Comparison of ENCODE assay signal across 8 cellular contexts in the genomic region with DNA sequence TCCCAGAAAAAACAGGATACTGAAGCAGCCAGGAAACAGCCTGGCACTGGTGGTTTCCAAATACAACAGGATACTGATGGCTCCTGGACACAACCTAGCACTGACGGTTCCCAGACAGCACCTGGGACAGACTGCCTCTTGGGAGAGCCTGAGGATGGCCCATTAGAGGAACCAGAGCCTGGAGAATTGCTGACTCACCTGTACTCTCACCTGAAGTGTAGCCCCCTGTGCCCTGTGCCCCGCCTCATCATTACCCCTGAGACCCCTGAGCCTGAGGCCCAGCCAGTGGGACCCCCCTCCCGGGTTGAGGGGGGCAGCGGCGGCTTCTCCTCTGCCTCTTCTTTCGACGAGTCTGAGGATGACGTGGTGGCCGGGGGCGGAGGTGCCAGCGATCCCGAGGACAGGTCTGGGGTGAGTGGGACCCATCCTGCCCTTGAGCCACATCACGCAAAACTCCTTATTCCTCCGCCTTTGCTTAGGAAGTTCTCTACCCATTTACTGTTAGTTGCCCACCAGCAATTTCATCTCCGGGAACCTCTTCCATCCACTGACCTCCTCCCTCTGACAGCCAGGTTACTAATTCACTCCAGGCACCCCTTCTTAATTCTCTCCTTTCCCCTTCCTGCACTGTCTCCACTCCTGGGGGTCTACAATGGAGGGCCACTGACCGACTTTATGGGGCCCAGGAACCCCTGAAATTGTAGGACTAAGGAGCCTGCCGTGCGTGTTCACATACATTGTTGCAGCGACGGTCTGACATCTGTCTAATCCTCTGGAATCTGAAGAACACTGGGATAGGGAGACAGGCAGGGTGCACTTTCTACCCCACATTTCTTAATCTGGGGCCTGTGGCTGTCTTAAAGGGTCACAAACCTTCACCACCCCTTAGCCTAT.
DNase-seq lines count a peak whose midpoint lies in the region; ATAC-seq lines count a peak whose summit lies in the region.

No MANE protein-coding gene starts in this region.

- peaks cover 17% of the 10 kb centered on the region for H3K36me3 Mint-ChIP-seq in activated naive CD4-positive, alpha-beta T cell treated with anti-CD3 and anti-CD28 coated beads, Interleukin-2, amount 10 ng/mL, durations not matched to agents 7 days and 5 days
- peaks cover 49% of the 10 kb centered on the region for H3K36me3 Mint-ChIP-seq in stimulated activated effector memory CD8-positive, alpha-beta T cell treated with anti-CD3 and anti-CD28 coated beads, Interleukin-12 subunit alpha, Interleukin-12 subunit beta, amount 100 ng/mL, for 72 hours

- H3K27me3 ChIP-seq in adipocyte (replicated peaks; ENCODE audit: control insufficient read depth, insufficient read depth, low read length) = no peaks in the 10 kb centered on the region
- H3K27me3 ChIP-seq in iPS-18a (ENCODE audit: control insufficient read depth, insufficient read depth, low read length) = no peaks in the 10 kb centered on the region

- no peaks in the 10 kb centered on the region for H3K9me3 ChIP-seq in adipocyte (ENCODE audit: control insufficient read depth, low read length)
- no peaks in the 10 kb centered on the region for H3K9me3 ChIP-seq in iPS-18a (ENCODE audit: control insufficient read depth, low read depth, low read length)

- H3K4me1 ChIP-seq in adipocyte (ENCODE audit: control insufficient read depth, insufficient read depth, low read length) = peaks cover 38% of the 10 kb centered on the region
- peaks cover 25% of the 10 kb centered on the region for H3K4me1 ChIP-seq in iPS-18a (ENCODE audit: control insufficient read depth, low read depth, low read length)

- CTCF ChIA-PET in activated naive CD4-positive, alpha-beta T cell treated with anti-CD3 and anti-CD28 coated beads, Interleukin-2, amount 10 ng/mL, durations not matched to agents 7 days and 5 days (lab: Charles Lee) = interaction anchor here (2.1 kb wide), 1 partner anchor 32 kb away, joined by 7 read pairs; a partner anchor contains a TSS

- peaks cover 77% of the 10 kb centered on the region for H3K4me1 Mint-ChIP-seq in activated naive CD4-positive, alpha-beta T cell treated with anti-CD3 and anti-CD28 coated beads, Interleukin-2, amount 10 ng/mL, durations not matched to agents 7 days and 5 days
- peaks cover 80% of the 10 kb centered on the region for H3K4me1 Mint-ChIP-seq in stimulated activated effector memory CD8-positive, alpha-beta T cell treated with anti-CD3 and anti-CD28 coated beads, Interleukin-12 subunit alpha, Interleukin-12 subunit beta, amount 100 ng/mL, for 72 hours

- ATAC-seq in stimulated activated effector memory CD8-positive, alpha-beta T cell treated with anti-CD3 and anti-CD28 coated beads, Interleukin-12 subunit alpha, Interleukin-12 subunit beta, amount 100 ng/mL, for 72 hours = no peak
- no peak for ATAC-seq in GM18909 (IDR thresholded peaks at IDR 0.05; ENCODE audit: poor library complexity, unreplicated experiment)

- no peaks in the 10 kb centered on the region for H3K9me3 Mint-ChIP-seq in activated naive CD4-positive, alpha-beta T cell treated with anti-CD3 and anti-CD28 coated beads, Interleukin-2, amount 10 ng/mL, durations not matched to agents 7 days and 5 days
- H3K9me3 Mint-ChIP-seq in stimulated activated effector memory CD8-positive, alpha-beta T cell treated with anti-CD3 and anti-CD28 coated beads, Interleukin-12 subunit alpha, Interleukin-12 subunit beta, amount 100 ng/mL, for 72 hours = no peaks in the 10 kb centered on the region

- H3K4me3 Mint-ChIP-seq in activated naive CD4-positive, alpha-beta T cell treated with anti-CD3 and anti-CD28 coated beads, Interleukin-2, amount 10 ng/mL, durations not matched to agents 7 days and 5 days = peak overlapping the region; percentile 89
- peak overlapping the region; percentile 83 for H3K4me3 Mint-ChIP-seq in stimulated activated effector memory CD8-positive, alpha-beta T cell treated with anti-CD3 and anti-CD28 coated beads, Interleukin-12 subunit alpha, Interleukin-12 subunit beta, amount 100 ng/mL, for 72 hours

- H3K27ac ChIP-seq in iPS-18a (ENCODE audit: low read length) = no peak overlapping the region

- H3K27me3 Mint-ChIP-seq in activated naive CD4-positive, alpha-beta T cell treated with anti-CD3 and anti-CD28 coated beads, Interleukin-2, amount 10 ng/mL, durations not matched to agents 7 days and 5 days = no peaks in the 10 kb centered on the region

- H3K9ac ChIP-seq in adipocyte (ENCODE audit: low read length) = peak overlapping the region; percentile 100
- peak overlapping the region; percentile 68 for H3K9ac ChIP-seq in iPS-18a (ENCODE audit: low read length)

- DNase-seq in activated naive CD4-positive, alpha-beta T cell treated with anti-CD3 and anti-CD28 coated beads, Interleukin-2, amount 10 ng/mL, durations not matched to agents 7 days and 5 days = peak; percentile 23
- no peak for DNase-seq in activated naive CD4-positive, alpha-beta T cell (lab: John Stamatoyannopoulos, UW)
- DNase-seq in adipocyte (ENCODE audit: low read depth) = peak; percentile 62
- DNase-seq in stimulated activated effector memory CD8-positive, alpha-beta T cell treated with anti-CD3 and anti-CD28 coated beads, Interleukin-12 subunit alpha, Interleukin-12 subunit beta, amount 100 ng/mL, for 72 hours (ENCODE audit: low spot score in 2 of 2) = no peak
- no peak for DNase-seq in stimulated activated CD4-positive, alpha-beta T cell treated with anti-CD3 and anti-CD28 coated beads, Interleukin-2, amount 100 ng/mL, for 24 hours
- no peak for DNase-seq in NCI-H146 (lab: John Stamatoyannopoulos, UW)

- H3K27ac Mint-ChIP-seq in activated naive CD4-positive, alpha-beta T cell treated with anti-CD3 and anti-CD28 coated beads, Interleukin-2, amount 10 ng/mL, durations not matched to agents 7 days and 5 days = peak overlapping the region; percentile 84
- H3K27ac Mint-ChIP-seq in stimulated activated effector memory CD8-positive, alpha-beta T cell treated with anti-CD3 and anti-CD28 coated beads, Interleukin-12 subunit alpha, Interleukin-12 subunit beta, amount 100 ng/mL, for 72 hours = peak overlapping the region; percentile 90

- peaks cover 7% of the 10 kb centered on the region for H3K36me3 ChIP-seq in adipocyte (ENCODE audit: control insufficient read depth, insufficient read depth, low read length, severe bottlenecking)
- peaks cover 6% of the 10 kb centered on the region for H3K36me3 ChIP-seq in iPS-18a (ENCODE audit: control insufficient read depth, low read depth, low read length)

- H3K4me3 ChIP-seq in adipocyte (ENCODE audit: low read length) (peak overlapping the region; percentile 98), iPS-18a (ENCODE audit: low read length) (peak overlapping the region; percentile 73)

Comparison
In these comparisons a context has a peak if more than half of its experiments do, and no peak if none do; other contexts are left out.
1. DNase-seq: peak in activated naive CD4-positive, alpha-beta T cell treated with anti-CD3 and anti-CD28 coated beads, Interleukin-2, amount 10 ng/mL, durations not matched to agents 7 days and 5 days (single experiment) and adipocyte (single experiment); none in activated naive CD4-positive, alpha-beta T cell (0 of 4), stimulated activated effector memory CD8-positive, alpha-beta T cell treated with anti-CD3 and anti-CD28 coated beads, Interleukin-12 subunit alpha, Interleukin-12 subunit beta, amount 100 ng/mL, for 72 hours (0 of 2), stimulated activated CD4-positive, alpha-beta T cell treated with anti-CD3 and anti-CD28 coated beads, Interleukin-2, amount 100 ng/mL, for 24 hours (0 of 2) and NCI-H146 (single experiment).